ENCODE assay signal across 15 cellular contexts in genomic region chr10:110840225-110840922, GRCh38. TPM values are rescaled to one million over a fixed set of nuclear protein-coding genes. Genes with fewer than 3 reads are reported as not detected.
DNase-seq lines count a peak whose midpoint lies in the region; ATAC-seq, FAIRE-seq and TF ChIP-seq lines count a peak whose summit lies in the region.
"Had no signal": no experiment of that assay in that cellular context is flagged by ENCODE, and none has a peak within 500 bp of the region (broad histone marks: within the 10 kb centered on the region; RNA-seq: fewer than 3 reads in every experiment).

No MANE protein-coding gene starts in this region.

- H4K20me1 ChIP-seq in GM23338 (replicated peaks; ENCODE audit: insufficient read depth) (no peaks in the 10 kb centered on the region), mammary epithelial cell (ENCODE audit: insufficient read depth, low read length) (no peaks in the 10 kb centered on the region), HepG2 (ENCODE audit: insufficient read depth, low read length) (no peaks in the 10 kb centered on the region)

- dilution Hi-C loops in mammary epithelial cell (cut with HindIII; ENCODE audit: low sequenced_read_pairs) = no loop called here

- no peak for TF ChIP-seq CTCF in GM23338 (conservative IDR thresholded peaks at IDR 0.05; ENCODE audit: low read depth in 2 of 2)
- TF ChIP-seq CTCF in mammary epithelial cell (conservative IDR thresholded peaks at IDR 0.05 in 1 of 2, IDR thresholded peaks at IDR 0.05 in 1 of 2; ENCODE audit: extremely low read depth in 1 of 2, insufficient read depth in 1 of 2, low read depth in 1 of 2, low read length in 2 of 2) = no peak
- no peak for TF ChIP-seq CTCF in HepG2 (CRISPR knock-in tag; IDR thresholded peaks at IDR 0.05)

- no peaks in the 10 kb centered on the region; the same call in 1 of the 2 replicates for H3K9me2 ChIP-seq in GM23338 (ENCODE audit: insufficient read depth)

- BruUV-seq in mammary epithelial cell (replicated peaks; lab: Mats Ljungman, UMichigan) (no TSS peak), HepG2 (replicated peaks; lab: Mats Ljungman, UMichigan) (no TSS peak)

- peaks cover 20% of the 10 kb centered on the region for H3K4me1 Mint-ChIP-seq in GM23338
- peaks cover 62 to 71% of the 10 kb centered on the region in 2 donors for H3K4me1 Mint-ChIP-seq in stimulated activated naive B cell treated with anti-CD40 and anti-IgM and Interleukin-4, amounts not matched to agents 10 μg/mL and 1 μg/mL and 100 μg/mL, for 72 hours

- H3K27ac ChIP-seq in GM23338 (ENCODE audit: low read depth) (no peak overlapping the region), mammary epithelial cell (ENCODE audit: insufficient read depth, low read depth, low read length) (no peak overlapping the region), HepG2 (ENCODE audit: extremely low read length, insufficient read depth, low read length) (peak overlapping the region; percentile 55)
- H3K27ac ChIP-seq: SJSA1 had no signal

- H3F3A ChIP-seq in GM23338 (replicated peaks; ENCODE audit: low read depth) = no peaks in the 10 kb centered on the region

- no peaks in the 10 kb centered on the region for H3K36me3 Mint-ChIP-seq in GM23338 (ENCODE audit: low read depth)
- H3K36me3 Mint-ChIP-seq in stimulated activated naive B cell treated with anti-CD40 and anti-IgM and Interleukin-4, amounts not matched to agents 10 μg/mL and 1 μg/mL and 100 μg/mL, for 72 hours = peaks cover 0 to 4% of the 10 kb centered on the region in 2 donors

- ATAC-seq in GM23338 = no peak
- ATAC-seq in HepG2 = peak; percentile 58
- ATAC-seq in stimulated activated naive B cell treated with anti-CD40 and anti-IgM and Interleukin-4, amounts not matched to agents 10 μg/mL and 1 μg/mL and 100 μg/mL, for 72 hours (replicated peaks) = no peak
- no peak for ATAC-seq in GM21825 (IDR thresholded peaks at IDR 0.05; ENCODE audit: unreplicated experiment)

- no peaks in the 10 kb centered on the region for H3K27me3 Mint-ChIP-seq in GM23338 (ENCODE audit: insufficient read depth, low read depth, poor library complexity)
- H3K27me3 Mint-ChIP-seq in stimulated activated naive B cell treated with anti-CD40 and anti-IgM and Interleukin-4, amounts not matched to agents 10 μg/mL and 1 μg/mL and 100 μg/mL, for 72 hours = no peaks in the 10 kb centered on the region

- H3K27ac Mint-ChIP-seq in GM23338 = no peak overlapping the region
- peak overlapping the region; percentile 32 for H3K27ac Mint-ChIP-seq in stimulated activated naive B cell treated with anti-CD40 and anti-IgM and Interleukin-4, amounts not matched to agents 10 μg/mL and 1 μg/mL and 100 μg/mL, for 72 hours

- H2AFZ ChIP-seq in GM23338 (0 out of 2 replicates have a peak overlapping the region, but pooled peaks have one; percentile 72), mammary epithelial cell (ENCODE audit: low read depth, low read length) (peak overlapping the region; percentile 63), HepG2 (ENCODE audit: low read length) (no peak overlapping the region)

- FAIRE-seq in HepG2 (lab: Jason Lieb, UNC) (peak; percentile 75), GM12891 (lab: Jason Lieb, UNC) (no peak)
- FAIRE-seq: frontal cortex had no signal

- in situ Hi-C loops in mammary epithelial cell (cut with MboI; ENCODE audit: low sequenced_read_pairs in 2 of 2) (no loop called here), HepG2 (cut with HindIII; ENCODE audit: extremely low pct_ligation_motif_present, low pct_unique_long_range_greater_than_20kb) (no loop called here)

- H3K9me3 ChIP-seq in mammary epithelial cell (replicated peaks; ENCODE audit: insufficient read depth, low read length) (no peaks in the 10 kb centered on the region), HepG2 (ENCODE audit: low read length) (no peaks in the 10 kb centered on the region)
- H3K9me3 ChIP-seq: SJSA1 had no signal

- TF ChIP-seq EP300 in HepG2 (IDR thresholded peaks at IDR 0.05; ENCODE audit: low read depth in 2 of 2, low read length in 2 of 2) (peak; percentile 29 to 81; a peak in 2 of 4 replicates), HepG2 (CRISPR knock-in tag; IDR thresholded peaks at IDR 0.05; ENCODE audit: borderline replicate concordance) (peak; percentile 61; the same call in 1 of the 2 replicates)

- intact Hi-C loops in mammary epithelial cell (cut with micrococcal nuclease) = no loop called here
- intact Hi-C loops in HepG2 (cut with micrococcal nuclease; ENCODE audit: unreplicated experiment) = no loop called here

- no peak for DNase-seq in GM23338 (ENCODE audit: low spot score)
- no peak for DNase-seq in mammary epithelial cell
- DNase-seq in HepG2 (ENCODE audit: low spot score) = peak; percentile 76
- DNase-seq in stimulated activated naive B cell treated with anti-CD40 and anti-IgM and Interleukin-4, amounts not matched to agents 10 μg/mL and 1 μg/mL and 100 μg/mL, for 72 hours = no peak
- DNase-seq in amygdala (lab: John Stamatoyannopoulos, UW) = no peak
- DNase-seq in GM12891 (ENCODE audit: insufficient read length, low spot score) = no peak
- DNase-seq in kidney glomerular epithelial cell (lab: John Stamatoyannopoulos, UW) = no peak
- DNase-seq: activated CD8-positive, alpha-beta memory T cell treated with anti-CD3 and anti-CD28 coated beads, Interleukin-2, amount 50 U/mL, for 4 hours; dermis blood vessel endothelial cell; islet precursor cell; NCI-H146; NCI-H526 had no signal

- H3K4me3 Mint-ChIP-seq in GM23338 = no peak overlapping the region
- H3K4me3 Mint-ChIP-seq in stimulated activated naive B cell treated with anti-CD40 and anti-IgM and Interleukin-4, amounts not matched to agents 10 μg/mL and 1 μg/mL and 100 μg/mL, for 72 hours = no peak overlapping the region

- H3K79me2 ChIP-seq in GM23338 (replicated peaks; ENCODE audit: insufficient read depth) (no peaks in the 10 kb centered on the region), mammary epithelial cell (ENCODE audit: insufficient read depth, low read length) (no peaks in the 10 kb centered on the region), HepG2 (ENCODE audit: insufficient read depth, low read length) (no peaks in the 10 kb centered on the region)

- no peaks in the 10 kb centered on the region; the same call in 2 of the 3 replicates for H3K9me3 Mint-ChIP-seq in GM23338
- peaks cover 0 to 2% of the 10 kb centered on the region in 2 donors for H3K9me3 Mint-ChIP-seq in stimulated activated naive B cell treated with anti-CD40 and anti-IgM and Interleukin-4, amounts not matched to agents 10 μg/mL and 1 μg/mL and 100 μg/mL, for 72 hours

- WGBS in mammary epithelial cell (ENCODE audit: low coverage, missing lambda C conversion rate) = 27% methylated on average over 5 of the region's 5 CpGs
- 7% methylated on average over 5 of the region's 5 CpGs for WGBS in HepG2 (ENCODE audit: low lambda C conversion rate)

- POLR2A ChIA-PET in HepG2 (lab: Yijun Ruan, JAX) = interaction anchor here (0.7 to 1.0 kb wide), 3 partner anchors 17 to 31 kb away, joined by 3 to 4 read pairs (median 4); partner anchors contain the start of gene PDCD4

- H3K9ac ChIP-seq in mammary epithelial cell (ENCODE audit: insufficient read depth, low read length) (no peak overlapping the region), HepG2 (ENCODE audit: insufficient read depth, low read depth, low read length) (no peak overlapping the region)

- TF ChIP-seq RAD21 in HepG2 (CRISPR knock-in tag; IDR thresholded peaks at IDR 0.05) = 0 out of 2 replicates have a peak, but pooled peaks have one; percentile 19

- H3K27me3 ChIP-seq in GM23338 (ENCODE audit: insufficient read depth) = no peaks in the 10 kb centered on the region
- H3K27me3 ChIP-seq in mammary epithelial cell (ENCODE audit: insufficient read depth, low read length) = no peaks in the 10 kb centered on the region
- no peaks in the 10 kb centered on the region for H3K27me3 ChIP-seq in HepG2 (ENCODE audit: control insufficient read depth in 1 of 2, insufficient read depth in 2 of 2, low read length in 2 of 2)
- H3K27me3 ChIP-seq: SJSA1 had no signal

- CTCF ChIA-PET in mammary epithelial cell (lab: Charles Lee; ENCODE audit: low non-redundant PET) (no interaction called here), HepG2 (lab: Yijun Ruan, JAX; ENCODE audit: low intra/inter-chr PET ratio, low total read pairs) (no interaction called here)

- H3K4me2 ChIP-seq in GM23338 (no peak overlapping the region), mammary epithelial cell (ENCODE audit: insufficient read depth, low read depth, low read length) (no peak overlapping the region), HepG2 (ENCODE audit: low read depth, low read length) (peak overlapping the region; percentile 63)

- H3K36me3 ChIP-seq in GM23338 (ENCODE audit: insufficient read depth) = no peaks in the 10 kb centered on the region
- no peaks in the 10 kb centered on the region for H3K36me3 ChIP-seq in mammary epithelial cell (ENCODE audit: insufficient read depth, low read length)
- no peaks in the 10 kb centered on the region for H3K36me3 ChIP-seq in HepG2 (replicated peaks in 1 of 2; ENCODE audit: control insufficient read depth in 1 of 2, insufficient read depth in 2 of 2, low read length in 2 of 2)

- TF ChIP-seq POLR2A in HepG2 (IDR thresholded peaks at IDR 0.05; ENCODE audit: insufficient read depth in 1 of 2, low read depth in 2 of 2, low read length in 2 of 2) (no peak), GM12891 (IDR thresholded peaks at IDR 0.05; ENCODE audit: low read depth, low read length) (no peak)

- H3K4me1 ChIP-seq in GM23338 (ENCODE audit: insufficient read depth) (0 out of 2 replicates have a peak, but pooled peaks cover 3% of the 10 kb centered on the region), mammary epithelial cell (ENCODE audit: insufficient read depth, low read length) (peaks cover 14% of the 10 kb centered on the region), HepG2 (ENCODE audit: insufficient read depth, low read length) (peaks cover 99% of the 10 kb centered on the region)
- H3K4me1 ChIP-seq: SJSA1 had no signal

- no peak overlapping the region for H3K4me3 ChIP-seq in GM23338
- H3K4me3 ChIP-seq in mammary epithelial cell (replicated peaks in 1 of 3; ENCODE audit: insufficient read depth in 1 of 3, low read depth in 2 of 3, low read length in 3 of 3) = no peak overlapping the region
- peak overlapping the region in 1 of 3 experiments; percentile 25; a peak in 2 of 6 replicates for H3K4me3 ChIP-seq in HepG2 (replicated peaks in 1 of 3; ENCODE audit: insufficient read depth in 1 of 3, low read depth in 2 of 3, low read length in 3 of 3)
- H3K4me3 ChIP-seq: SJSA1 had no signal

RNA-seq across cellular contexts. Expression of gene PDCD4, which starts 31.4 kb away (rescaled TPM):
- total RNA-seq in GM23338 (2014; rRNA removed; shearing (Covaris generic)) = 9.2 and 10.1 TPM in 2 replicates
- polyA plus RNA-seq in GM23338 (2016; fragmentation: Nextera tagmentation; extraction: Ambion mirVana) (13.7 and 18.0 TPM in 2 replicates), mammary epithelial cell (47.0 TPM), HepG2 (2011; rRNA removed) (22.4 and 22.8 TPM in 2 replicates)
- total RNA-seq in mammary epithelial cell (100 to 1,000 TPM; 123 to 133 TPM), HepG2 (2016; rRNA removed; fragmentation: Illumina TruSeq; extraction: Trizol) (56.2 and 92.8 TPM in 2 replicates)
- 80.5 TPM for polyA minus RNA-seq in mammary epithelial cell
- 16.2 and 22.3 TPM in 2 replicates for total RNA-seq in HepG2 (2016; cell fraction: cytosol; rRNA removed; fragmentation: Illumina TruSeq; extraction: Trizol; ENCODE audit: low read depth)
- total RNA-seq in HepG2 (2016; cell fraction: insoluble cytoplasmic fraction; rRNA removed; fragmentation: Illumina TruSeq; extraction: Trizol) = 63.2 and 84.9 TPM in 2 replicates
- 12.3 and 13.7 TPM in 2 replicates for total RNA-seq in HepG2 (2016; cell fraction: membrane; rRNA removed; fragmentation: Illumina TruSeq; extraction: Trizol)
- 30.6 and 42.1 TPM in 2 replicates for total RNA-seq in HepG2 (2016; cell fraction: nucleus; rRNA removed; fragmentation: Illumina TruSeq; extraction: Trizol)
- 7.6 and 12.9 TPM in 2 replicates for polyA plus RNA-seq in HepG2 (2011; cell fraction: cytosol; rRNA removed)
- 8.4 and 13.8 TPM in 2 replicates for polyA plus RNA-seq in HepG2 (2011; cell fraction: nucleus; rRNA removed)
- 50.1 and 77.6 TPM in 2 replicates for polyA plus RNA-seq in HepG2 (2012)
- polyA plus RNA-seq in HepG2 (2016; cell fraction: cytosol; fragmentation: Illumina TruSeq; extraction: Trizol; ENCODE audit: low read depth) = 2.7 and 4.0 TPM in 2 replicates
- 112 and 113 TPM in 2 replicates for polyA plus RNA-seq in HepG2 (2016; cell fraction: insoluble cytoplasmic fraction; fragmentation: Illumina TruSeq; extraction: Trizol; ENCODE audit: low read depth)
- 9.3 and 9.7 TPM in 2 replicates for polyA plus RNA-seq in HepG2 (2016; cell fraction: membrane; fragmentation: Illumina TruSeq; extraction: Trizol; ENCODE audit: low read depth)
- 58.0 and 60.5 TPM in 2 replicates for polyA plus RNA-seq in HepG2 (2016; cell fraction: nucleus; fragmentation: Illumina TruSeq; extraction: Trizol; ENCODE audit: insufficient read depth, low read depth)
- 3.8 and 12.7 TPM in 2 replicates for polyA minus RNA-seq in HepG2 (2011; rRNA and poly(A)+ RNA removed; ENCODE audit: low replicate concordance)
- 19.9 and 36.2 TPM in 2 replicates for polyA minus RNA-seq in HepG2 (2011; cell fraction: cytosol; rRNA and poly(A)+ RNA removed)
- polyA minus RNA-seq in HepG2 (2011; cell fraction: nucleus; rRNA and poly(A)+ RNA removed) = 50.6 and 51.0 TPM in 2 replicates
- polyA plus RNA-seq in GM12891 (2012; ENCODE audit: low read depth, missing spikeins) = 287 TPM
